Comparison of ENCODE assay signal across 13 cellular contexts in genomic region chr14:53979747-53980642, GRCh38. TPM values are rescaled to one million over a fixed set of nuclear protein-coding genes. Genes with fewer than 3 reads are reported as not detected.
DNase-seq lines count a peak whose midpoint lies in the region; ATAC-seq and TF ChIP-seq lines count a peak whose summit lies in the region.
"Had no signal": no experiment of that assay in that cellular context is flagged by ENCODE, and none has a peak within 500 bp of the region (broad histone marks: within the 10 kb centered on the region; RNA-seq: fewer than 3 reads in every experiment).

No MANE protein-coding gene starts in this region.

- no peak overlapping the region for H3K4me3 ChIP-seq in GM23248
- H3K4me3 ChIP-seq in SJSA1 = no peak overlapping the region
- no peak overlapping the region for H3K4me3 ChIP-seq in psoas muscle

- no peak overlapping the region for H3K4me2 ChIP-seq in GM23248 (ENCODE audit: unreplicated experiment)

- H3K27me3 ChIP-seq in GM23248 (replicated peaks; ENCODE audit: insufficient read depth) (peaks cover 4% of the 10 kb centered on the region), SJSA1 (replicated peaks) (no peaks in the 10 kb centered on the region), psoas muscle (ENCODE audit: insufficient read depth in 3 of 3, low read length in 2 of 3) (no peaks in the 10 kb centered on the region)

- no peaks in the 10 kb centered on the region for H3F3A ChIP-seq in GM23248 (ENCODE audit: insufficient read depth)

- intact Hi-C loops in psoas muscle (cut with DNase I) = no loop called here
- intact Hi-C loops in natural killer cell (cut with micrococcal nuclease) = no loop called here

- no peaks in the 10 kb centered on the region for H3K36me3 Mint-ChIP-seq in natural killer cell
- H3K36me3 Mint-ChIP-seq: activated CD4-positive, alpha-beta memory T cell treated with anti-CD3 and anti-CD28 coated beads for 36 hours; activated naive CD8-positive, alpha-beta T cell treated with anti-CD3 and anti-CD28 coated beads, Interleukin-2, amount 10 ng/mL, durations not matched to agents 7 days and 5 days; IgD-negative memory B cell; stimulated activated effector memory CD8-positive, alpha-beta T cell treated with anti-CD3 and anti-CD28 coated beads, Interleukin-12 subunit alpha, Interleukin-12 subunit beta, amount 100 ng/mL, for 72 hours had no signal

- H3K36me3 ChIP-seq in GM23248 (ENCODE audit: low read depth) (no peaks in the 10 kb centered on the region), SJSA1 (no peaks in the 10 kb centered on the region), psoas muscle (ENCODE audit: insufficient read depth in 1 of 2, low read depth in 1 of 2) (no peaks in the 10 kb centered on the region)

- H2AFZ ChIP-seq in GM23248 = no peak overlapping the region

- no peak overlapping the region for H3K27ac ChIP-seq in GM23248
- peak overlapping the region; percentile 43 for H3K27ac ChIP-seq in SJSA1
- H3K27ac ChIP-seq in psoas muscle = no peak overlapping the region

- WGBS in GM23248 (ENCODE audit: low coverage in 1 of 2, low lambda C conversion rate in 2 of 2, missing lambda C conversion rate in 2 of 2), 2 experiments = 53 to 54% methylated on average over 7 of the region's 7 CpGs
- 56 to 69% (median 56%) methylated on average over 7 of the region's 7 CpGs for WGBS in psoas muscle, 3 donors

- peaks cover 3 to 5% of the 10 kb centered on the region in 2 donors for H3K9me3 Mint-ChIP-seq in natural killer cell

- H3K9ac ChIP-seq in GM23248 = no peak overlapping the region

- no peaks in the 10 kb centered on the region for H3K79me2 ChIP-seq in GM23248 (ENCODE audit: insufficient read depth)

- DNase-seq in GM23248 (peak; percentile 56), SJSA1 (ENCODE audit: low read depth in 1 of 2, low spot score in 2 of 2) (peak; percentile 62 to 76), glomerular visceral epithelial cell (ENCODE audit: extremely low spot score) (peak; percentile 83), psoas muscle (peak; percentile 72 to 83), NCI-H774 (lab: John Stamatoyannopoulos, UW) (no peak), natural killer cell (no peak), SHP77 (lab: John Stamatoyannopoulos, UW) (no peak)
- DNase-seq: activated CD4-positive, alpha-beta memory T cell treated with anti-CD3 and anti-CD28 coated beads for 36 hours; activated naive CD8-positive, alpha-beta T cell treated with anti-CD3 and anti-CD28 coated beads, Interleukin-2, amount 10 ng/mL, durations not matched to agents 7 days and 5 days; NCI-H2227 treated with DMSO at 0.1 percent for 48 hours had no signal

- H3K27ac Mint-ChIP-seq in natural killer cell = no peak overlapping the region
- H3K27ac Mint-ChIP-seq: activated CD4-positive, alpha-beta memory T cell treated with anti-CD3 and anti-CD28 coated beads for 36 hours; activated naive CD8-positive, alpha-beta T cell treated with anti-CD3 and anti-CD28 coated beads, Interleukin-2, amount 10 ng/mL, durations not matched to agents 7 days and 5 days; IgD-negative memory B cell; stimulated activated effector memory CD8-positive, alpha-beta T cell treated with anti-CD3 and anti-CD28 coated beads, Interleukin-12 subunit alpha, Interleukin-12 subunit beta, amount 100 ng/mL, for 72 hours had no signal

- ATAC-seq in psoas muscle (peak in 3 of 4 donors; percentile 48 to 68 (median 63)), GM21515 (IDR thresholded peaks at IDR 0.05; ENCODE audit: unreplicated experiment) (no peak), natural killer cell (no peak)
- ATAC-seq: stimulated activated effector memory CD8-positive, alpha-beta T cell treated with anti-CD3 and anti-CD28 coated beads, Interleukin-12 subunit alpha, Interleukin-12 subunit beta, amount 100 ng/mL, for 72 hours had no signal

- no peak for TF ChIP-seq CTCF in psoas muscle (IDR thresholded peaks at IDR 0.05)
- TF ChIP-seq CTCF in natural killer cell (IDR thresholded peaks at IDR 0.05) = no peak

- H3K9me3 ChIP-seq in GM23248 (ENCODE audit: low read depth) = no peaks in the 10 kb centered on the region
- H3K9me3 ChIP-seq in SJSA1 (replicated peaks) = peaks cover 2% of the 10 kb centered on the region; the same call in 1 of the 2 replicates
- no peaks in the 10 kb centered on the region for H3K9me3 ChIP-seq in psoas muscle

- no peaks in the 10 kb centered on the region for H3K9me2 ChIP-seq in GM23248 (ENCODE audit: insufficient read depth)

- no peaks in the 10 kb centered on the region for H3K4me1 Mint-ChIP-seq in natural killer cell
- H3K4me1 Mint-ChIP-seq: activated naive CD8-positive, alpha-beta T cell treated with anti-CD3 and anti-CD28 coated beads, Interleukin-2, amount 10 ng/mL, durations not matched to agents 7 days and 5 days; stimulated activated effector memory CD8-positive, alpha-beta T cell treated with anti-CD3 and anti-CD28 coated beads, Interleukin-12 subunit alpha, Interleukin-12 subunit beta, amount 100 ng/mL, for 72 hours had no signal

- H4K20me1 ChIP-seq in GM23248 (ENCODE audit: insufficient read depth) = no peaks in the 10 kb centered on the region

- no peaks in the 10 kb centered on the region for H3K4me1 ChIP-seq in GM23248 (ENCODE audit: insufficient read depth)
- H3K4me1 ChIP-seq in SJSA1 (replicated peaks) = peaks cover 29% of the 10 kb centered on the region
- H3K4me1 ChIP-seq in psoas muscle = no peaks in the 10 kb centered on the region

- no peak overlapping the region for H3K4me3 Mint-ChIP-seq in natural killer cell
- H3K4me3 Mint-ChIP-seq: activated CD4-positive, alpha-beta memory T cell treated with anti-CD3 and anti-CD28 coated beads for 36 hours; activated naive CD8-positive, alpha-beta T cell treated with anti-CD3 and anti-CD28 coated beads, Interleukin-2, amount 10 ng/mL, durations not matched to agents 7 days and 5 days; IgD-negative memory B cell; stimulated activated effector memory CD8-positive, alpha-beta T cell treated with anti-CD3 and anti-CD28 coated beads, Interleukin-12 subunit alpha, Interleukin-12 subunit beta, amount 100 ng/mL, for 72 hours had no signal

- H3K27me3 Mint-ChIP-seq in natural killer cell (ENCODE audit: low read depth in 2 of 2) = no peaks in the 10 kb centered on the region
- H3K27me3 Mint-ChIP-seq: activated CD4-positive, alpha-beta memory T cell treated with anti-CD3 and anti-CD28 coated beads for 36 hours had no signal

- in situ Hi-C loops in GM23248 (cut with MboI) = no loop called here

RNA-seq across cellular contexts. Expression of gene BMP4, which starts 23.4 kb away (rescaled TPM):
- not detected in 2 replicates for total RNA-seq in GM23248 (2014; rRNA removed; shearing (Covaris generic))
- polyA plus RNA-seq in GM23248 (2016; fragmentation: Nextera tagmentation; extraction: Ambion mirVana) = not detected in 2 replicates
- 1.8 and 3.4 TPM in 2 replicates for total RNA-seq in SJSA1 (2014; rRNA removed; shearing (Covaris generic))
- 1 to 10 TPM; 2.5 to 8.6 (median 5.3) TPM for total RNA-seq in psoas muscle
- 1 to 10 TPM; 2.4 to 4.4 (median 3.0) TPM for polyA plus RNA-seq in psoas muscle
- total RNA-seq in natural killer cell = under 1 TPM in 1 of 3 donors, not detected in 2; 0.45 TPM
- polyA plus RNA-seq: IgD-negative memory B cell had no signal

Comparison
In these comparisons a context has a peak if more than half of its experiments do, and no peak if none do; other contexts are left out.
1. DNase-seq: peak in GM23248 (single experiment), SJSA1 (2 of 2), glomerular visceral epithelial cell (single experiment) and psoas muscle (2 of 2); none in NCI-H774 (single experiment), natural killer cell (single experiment) and SHP77 (0 of 2).
2. ATAC-seq: peak in psoas muscle (3 of 4); none in GM21515 (single experiment) and natural killer cell (0 of 3).